Comparison of ENCODE assay signal across 25 cellular contexts in the genomic region with DNA sequence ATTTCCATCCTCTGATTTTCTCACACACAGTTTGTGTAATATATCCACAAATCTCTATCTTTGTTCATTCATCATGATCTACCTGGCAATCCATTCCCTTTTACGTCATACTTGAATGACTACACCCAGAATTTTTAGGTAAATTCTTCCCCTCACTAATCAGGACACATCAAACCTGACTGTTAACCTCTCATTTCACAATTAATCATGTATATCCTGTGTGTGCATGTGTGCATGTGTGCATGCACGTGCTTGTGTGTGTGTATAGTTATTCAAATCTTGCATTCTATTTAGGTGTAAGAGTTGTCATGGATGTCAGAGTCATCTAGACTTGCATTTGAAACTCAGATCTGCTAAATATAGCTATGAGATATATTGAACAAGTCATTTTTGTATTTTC.
"Had no signal": no experiment of that assay in that cellular context is flagged by ENCODE, and none has a peak within 500 bp of the region (broad histone marks: within the 10 kb centered on the region; RNA-seq: fewer than 3 reads in every experiment).

No MANE protein-coding gene starts in this region.

- H3K4me3 ChIP-seq: left lung, lower lobe of right lung, neural progenitor cell, psoas muscle, right atrium auricular region, skin epidermis, stomach, testis, thyroid gland, transverse colon, upper lobe of right lung had no signal

- H3K4me1 ChIP-seq: left lung, lower lobe of right lung, parathyroid adenoma, psoas muscle, right atrium auricular region, stomach, testis, thyroid gland, transverse colon, upper lobe of right lung had no signal

- H3K27me3 ChIP-seq: left lung, neural progenitor cell, neutrophil, right atrium auricular region, stomach, testis, thyroid gland, transverse colon, upper lobe of right lung had no signal

- H3K4me2 ChIP-seq: neural progenitor cell had no signal

- H3K36me3 ChIP-seq: left lung, lower lobe of right lung, neural progenitor cell, neutrophil, right atrium auricular region, stomach, thyroid gland, transverse colon, upper lobe of right lung had no signal

- H3K9me3 ChIP-seq: left lung, lower lobe of right lung, neutrophil, psoas muscle, right atrium auricular region, stomach, testis, thyroid gland, transverse colon, upper lobe of right lung had no signal

- H2AFZ ChIP-seq: neural progenitor cell, parathyroid adenoma had no signal

- H3K9ac ChIP-seq: neural progenitor cell, parathyroid adenoma had no signal

- DNase-seq: hippocampal formation; left colon; left lung; lower lobe of right lung; naive B cell; natural killer cell; nephron progenitor cell; occipital lobe; psoas muscle; stimulated activated CD4-positive, alpha-beta T cell treated with anti-CD3 and anti-CD28 coated beads, Interleukin-12 subunit alpha, Interleukin-12 subunit beta, amount 100 ng/mL, for 4 hours; stimulated activated CD4-positive, alpha-beta T cell treated with anti-CD3 and anti-CD28 coated beads, Interleukin-15, amount 100 ng/mL, for 24 hours; stimulated activated CD4-positive, alpha-beta T cell treated with anti-CD3 and anti-CD28 coated beads, Interleukin-2, amount 100 ng/mL, for 24 hours; stimulated activated CD4-positive, alpha-beta T cell treated with anti-CD3 and anti-CD28 coated beads, Interleukin-4, amount 100 ng/mL, for 1 hour; stimulated activated naive B cell treated with anti-CD40 and anti-IgM and Interleukin-4, amounts not matched to agents 10 μg/mL and 1 μg/mL and 100 μg/mL, for 72 hours; stimulated activated naive CD8-positive, alpha-beta T cell treated with anti-CD3 and anti-CD28 coated beads, Interleukin-15, Interleukin-2, amounts not matched to agents 100 U/mL and 50 U/mL, for 24 hours; stomach; testis; thyroid gland; transverse colon; upper lobe of right lung had no signal

- H3K27ac ChIP-seq: left lung, lower lobe of right lung, neural progenitor cell, neutrophil, parathyroid adenoma, psoas muscle, right atrium auricular region, skin epidermis, stomach, testis, thyroid gland, transverse colon, upper lobe of right lung had no signal
